Comparison of ENCODE assay signal across 8 cellular contexts in the genomic region with DNA sequence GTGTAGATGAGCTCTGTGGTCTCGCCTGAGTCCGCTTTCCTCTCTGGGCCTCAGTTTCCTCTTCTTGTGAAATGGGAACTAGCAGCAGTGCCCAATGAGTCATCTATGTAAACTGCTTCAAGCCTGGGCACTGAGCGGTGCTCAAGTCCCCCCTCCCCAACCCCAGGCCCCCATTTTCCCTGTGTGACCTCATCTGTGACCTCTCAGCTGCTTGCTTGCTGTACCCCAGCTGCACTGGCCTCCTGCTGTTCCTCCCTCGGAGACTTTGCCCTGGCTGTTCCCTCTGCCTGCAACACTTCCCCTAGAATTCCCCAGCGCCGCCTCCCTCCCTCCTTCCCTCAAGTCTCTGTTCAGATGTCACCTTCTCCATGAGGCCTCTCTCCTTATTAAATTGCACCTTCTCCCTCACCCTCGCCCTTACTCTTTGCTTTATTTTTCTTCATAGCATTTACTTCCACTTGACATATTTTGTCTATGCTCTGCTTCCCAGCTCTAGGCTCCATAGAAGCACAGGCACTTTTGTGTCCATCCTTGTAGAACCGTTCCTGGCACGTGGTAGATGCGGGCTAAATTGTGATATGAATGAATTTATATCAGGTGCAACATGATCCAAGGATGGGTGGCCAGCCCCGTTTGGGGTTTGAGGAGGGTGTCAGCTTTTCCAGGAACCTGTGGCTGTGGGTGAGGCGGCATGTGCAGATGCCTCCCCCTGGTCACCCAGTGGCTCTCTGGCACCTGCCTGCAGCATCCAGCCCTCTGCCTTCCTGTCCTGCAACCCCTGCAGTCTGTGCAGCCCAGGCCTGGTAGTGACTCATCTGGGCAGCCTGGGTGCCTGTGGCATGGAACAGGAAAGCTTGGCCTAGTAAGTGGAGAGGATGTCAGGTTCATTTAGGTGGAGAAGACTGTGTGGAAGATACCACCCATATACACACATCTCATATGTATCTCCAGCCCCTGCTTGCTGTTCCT. TPM values are rescaled to one million over a fixed set of nuclear protein-coding genes. Genes with fewer than 3 reads are reported as not detected.
DNase-seq lines count a peak whose midpoint lies in the region; ATAC-seq and TF ChIP-seq lines count a peak whose summit lies in the region.

No MANE protein-coding gene starts in this region.

- no peak for ATAC-seq in HG03045 (IDR thresholded peaks at IDR 0.05; ENCODE audit: unreplicated experiment)
- no peak for ATAC-seq in activated T-cell treated with anti-CD3 and anti-CD28 coated beads, Interleukin-2, amount 50 U/mL, for 72 hours (replicated peaks in 1 of 2)

- H3K27me3 Mint-ChIP-seq in neural progenitor cell (ENCODE audit: insufficient read depth, low read depth): no peaks in the 10 kb centered on the region
- no peaks in the 10 kb centered on the region for H3K27me3 Mint-ChIP-seq in activated T-cell treated with anti-CD3 and anti-CD28 coated beads, Interleukin-2, amount 50 U/mL, for 72 hours (ENCODE audit: low read depth)

- H3K4me1 Mint-ChIP-seq in neural progenitor cell: peaks cover 53% of the 10 kb centered on the region
- peaks cover 12% of the 10 kb centered on the region for H3K4me1 Mint-ChIP-seq in activated T-cell treated with anti-CD3 and anti-CD28 coated beads, Interleukin-2, amount 50 U/mL, for 72 hours (ENCODE audit: low read depth)

- peaks cover 20% of the 10 kb centered on the region for H4K20me1 ChIP-seq in neural progenitor cell (ENCODE audit: low read depth)

- peaks cover 53% of the 10 kb centered on the region for H3K4me1 ChIP-seq in neural progenitor cell

- H3K9ac ChIP-seq in neural progenitor cell: no peak overlapping the region

- H3F3A ChIP-seq in neural progenitor cell (ENCODE audit: low read depth): peaks cover 44% of the 10 kb centered on the region

- no peaks in the 10 kb centered on the region for H3K36me3 ChIP-seq in neural progenitor cell

- H3K4me3 ChIP-seq in neural progenitor cell: peak overlapping the region; percentile 25

- H3K4me3 Mint-ChIP-seq in neural progenitor cell: peak overlapping the region; percentile 62
- H3K4me3 Mint-ChIP-seq in activated T-cell treated with anti-CD3 and anti-CD28 coated beads, Interleukin-2, amount 50 U/mL, for 72 hours: peak overlapping the region in 1 of 2 donors; percentile 35

- H3K9me3 Mint-ChIP-seq in neural progenitor cell: peaks cover 13% of the 10 kb centered on the region
- peaks cover 9% of the 10 kb centered on the region in 2 donors for H3K9me3 Mint-ChIP-seq in activated T-cell treated with anti-CD3 and anti-CD28 coated beads, Interleukin-2, amount 50 U/mL, for 72 hours

- no peak overlapping the region for H2AFZ ChIP-seq in neural progenitor cell (replicated peaks)

- H3K27me3 ChIP-seq in neural progenitor cell: no peaks in the 10 kb centered on the region

- peak overlapping the region; percentile 89 for H3K27ac ChIP-seq in neural progenitor cell

- peak overlapping the region; percentile 26 for H3K27ac Mint-ChIP-seq in neural progenitor cell
- H3K27ac Mint-ChIP-seq in activated T-cell treated with anti-CD3 and anti-CD28 coated beads, Interleukin-2, amount 50 U/mL, for 72 hours: no peak overlapping the region

- peak; percentile 68 for DNase-seq in EL
- peak; percentile 81 for DNase-seq in NCI-H2107 treated with DMSO at 0.1 percent for 48 hours (lab: John Stamatoyannopoulos, UW; ENCODE audit: unreplicated experiment)
- DNase-seq in dermis blood vessel endothelial cell: peak; percentile 47
- DNase-seq in neural progenitor cell (ENCODE audit: low spot score): peak; percentile 15
- DNase-seq in stimulated activated CD4-positive, alpha-beta T cell treated with anti-CD3 and anti-CD28 coated beads, Interleukin-4, amount 100 ng/mL, for 1 hour: no peak
- DNase-seq in activated T-cell treated with anti-CD3 and anti-CD28 coated beads, Interleukin-2, amount 50 U/mL, for 72 hours: no peak
- no peak for DNase-seq in middle frontal gyrus (ENCODE audit: extremely low spot score, low spot score)

- TF ChIP-seq CTCF in neural progenitor cell (IDR thresholded peaks at IDR 0.05): no peak

- peaks cover 13% of the 10 kb centered on the region for H3K36me3 Mint-ChIP-seq in neural progenitor cell
- H3K36me3 Mint-ChIP-seq in activated T-cell treated with anti-CD3 and anti-CD28 coated beads, Interleukin-2, amount 50 U/mL, for 72 hours (ENCODE audit: insufficient read depth in 2 of 2): peaks cover 8 to 17% of the 10 kb centered on the region in 2 donors

- no peaks in the 10 kb centered on the region for H3K9me3 ChIP-seq in neural progenitor cell (ENCODE audit: low read depth)

- H3K4me2 ChIP-seq in neural progenitor cell: peak overlapping the region; percentile 74

- H3K79me2 ChIP-seq in neural progenitor cell (ENCODE audit: low read depth): peaks cover 92% of the 10 kb centered on the region

RNA-seq across cellular contexts. Expression of a gene that starts 26.3 kb away (rescaled TPM):
- total RNA-seq in dermis blood vessel endothelial cell (13.6 and 14.5 TPM in 2 replicates), neural progenitor cell (ENCODE audit: low replicate concordance) (19.2 and 27.0 TPM in 2 replicates)
- total RNA-seq in activated T-cell treated with anti-CD3 and anti-CD28 coated beads, Interleukin-2, amount 50 U/mL, for 72 hours: 10 to 100 TPM; 12.8 TPM

RNA-seq across cellular contexts. Expression of a gene that starts 26.9 kb away (rescaled TPM):
- total RNA-seq in dermis blood vessel endothelial cell (not detected in 2 replicates), neural progenitor cell (ENCODE audit: low replicate concordance) (not detected in 2 replicates)
- total RNA-seq in activated T-cell treated with anti-CD3 and anti-CD28 coated beads, Interleukin-2, amount 50 U/mL, for 72 hours: not detected

Comparison
In these comparisons a context has a peak if more than half of its experiments do, and no peak if none do; other contexts are left out.
1. DNase-seq: peak in EL (single experiment), NCI-H2107 treated with DMSO at 0.1 percent for 48 hours (single experiment), dermis blood vessel endothelial cell (single experiment) and neural progenitor cell (single experiment); none in stimulated activated CD4-positive, alpha-beta T cell treated with anti-CD3 and anti-CD28 coated beads, Interleukin-4, amount 100 ng/mL, for 1 hour (single experiment), activated T-cell treated with anti-CD3 and anti-CD28 coated beads, Interleukin-2, amount 50 U/mL, for 72 hours (0 of 2) and middle frontal gyrus (single experiment).